18 cellular contexts compared by ENCODE assay signal in the genomic region with DNA sequence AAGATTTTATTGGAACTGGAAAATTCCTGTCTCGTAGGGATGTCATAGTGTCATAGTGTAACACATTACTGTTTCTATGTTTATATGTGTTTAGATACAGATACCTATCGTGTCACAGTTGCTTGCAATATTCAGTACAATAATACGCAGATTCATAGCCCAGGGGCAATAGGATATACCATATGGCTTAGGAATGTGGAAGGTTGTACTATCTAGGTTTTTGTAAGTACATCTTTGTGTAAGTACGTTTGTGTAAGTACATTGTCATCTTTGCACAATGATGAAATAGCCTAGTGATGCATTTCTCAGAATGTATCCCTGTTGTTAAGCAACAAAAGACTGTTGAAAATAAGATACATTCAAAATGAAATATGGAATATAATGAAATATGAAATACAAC.
"Had no signal": no experiment of that assay in that cellular context is flagged by ENCODE, and none has a peak within 500 bp of the region (broad histone marks: within the 10 kb centered on the region; RNA-seq: fewer than 3 reads in every experiment).

No MANE protein-coding gene starts in this region.

- H3K36me3 ChIP-seq: neutrophil, thoracic aorta had no signal

- FAIRE-seq: endometrium had no signal

- H3K4me1 ChIP-seq: spleen had no signal

- DNase-seq: effector memory CD4-positive, alpha-beta T cell; foreskin melanocyte; head of caudate nucleus; hippocampal formation; mucosa of descending colon; naive thymus-derived CD8-positive, alpha-beta T cell; posterior cingulate gyrus; spleen; stimulated activated CD4-positive, alpha-beta T cell treated with anti-CD3 and anti-CD28 coated beads, Interleukin-2, amount 100 ng/mL, for 24 hours; stimulated activated CD4-positive, alpha-beta T cell treated with anti-CD3 and anti-CD28 coated beads, Interleukin-4, amount 100 ng/mL, for 4 hours; stimulated activated naive B cell treated with anti-CD40 and anti-IgM and Interleukin-4, amounts not matched to agents 10 μg/mL and 1 μg/mL and 100 μg/mL, for 72 hours; stimulated activated naive CD8-positive, alpha-beta T cell treated with anti-CD3 and anti-CD28 coated beads, Interleukin-15, amount 100 ng/mL, for 72 hours; transverse colon had no signal

- H3K9me3 ChIP-seq: esophagus muscularis mucosa, mucosa of descending colon, neutrophil, thoracic aorta, transverse colon had no signal

- H3K27ac ChIP-seq: epithelial cell of prostate, esophagus muscularis mucosa, neutrophil, spleen, thoracic aorta, transverse colon had no signal

- H3K27me3 ChIP-seq: esophagus muscularis mucosa, neutrophil, spleen, transverse colon had no signal

- H3K27ac Mint-ChIP-seq: naive thymus-derived CD8-positive, alpha-beta T cell; stimulated activated naive B cell treated with anti-CD40 and anti-IgM and Interleukin-4, amounts not matched to agents 10 μg/mL and 1 μg/mL and 100 μg/mL, for 72 hours; stimulated activated naive CD8-positive, alpha-beta T cell treated with anti-CD3 and anti-CD28 coated beads, Interleukin-15, amount 100 ng/mL, for 72 hours had no signal

- H3K4me3 ChIP-seq: esophagus muscularis mucosa, mucosa of descending colon, spleen, thoracic aorta, transverse colon had no signal

- H3K4me3 Mint-ChIP-seq: naive thymus-derived CD8-positive, alpha-beta T cell; stimulated activated naive B cell treated with anti-CD40 and anti-IgM and Interleukin-4, amounts not matched to agents 10 μg/mL and 1 μg/mL and 100 μg/mL, for 72 hours; stimulated activated naive CD8-positive, alpha-beta T cell treated with anti-CD3 and anti-CD28 coated beads, Interleukin-15, amount 100 ng/mL, for 72 hours had no signal

- H3K27me3 Mint-ChIP-seq: naive thymus-derived CD8-positive, alpha-beta T cell; stimulated activated naive B cell treated with anti-CD40 and anti-IgM and Interleukin-4, amounts not matched to agents 10 μg/mL and 1 μg/mL and 100 μg/mL, for 72 hours; stimulated activated naive CD8-positive, alpha-beta T cell treated with anti-CD3 and anti-CD28 coated beads, Interleukin-15, amount 100 ng/mL, for 72 hours had no signal
